In the genomic region with DNA sequence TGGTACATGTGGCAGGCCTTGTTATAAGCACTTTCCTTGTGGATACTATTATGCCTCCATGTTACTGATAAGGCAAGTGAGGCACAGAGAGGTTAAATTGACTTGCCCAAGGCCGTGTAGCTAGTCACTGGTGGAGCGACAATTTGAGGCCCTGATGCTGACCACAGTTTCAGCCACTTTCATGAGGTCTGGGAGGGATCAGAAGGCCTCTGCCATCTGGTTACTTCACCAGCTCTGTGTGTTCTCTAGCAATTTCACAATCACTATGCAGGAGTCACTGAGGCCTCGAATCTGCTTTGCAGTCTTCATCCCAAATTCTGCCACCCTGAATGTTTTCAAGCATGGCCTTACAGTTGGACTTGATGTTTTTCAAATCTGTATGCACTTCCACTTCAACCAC, we compare ENCODE assay signal across 1 cellular context.
TF ChIP-seq lines count a peak whose summit lies in the region.

No MANE protein-coding gene starts in this region.

TF ChIP-seq in GM12878, 131 proteins besides CTCF, POLR2A, EP300 and RAD21:
- TF ChIP-seq MXI1 (IDR thresholded peaks at IDR 0.05; ENCODE audit: low read depth, low read length) (no peak), IKZF1 (conservative IDR thresholded peaks at IDR 0.05) (no peak), FOXM1 (IDR thresholded peaks at IDR 0.05; ENCODE audit: low read depth, low read length) (no peak), MTA2 (IDR thresholded peaks at IDR 0.05; ENCODE audit: low read depth) (no peak), RCOR1 (conservative IDR thresholded peaks at IDR 0.05; ENCODE audit: low read depth, low read length) (no peak), IRF4 (IDR thresholded peaks at IDR 0.05; ENCODE audit: low read depth, low read length) (no peak), DPF2 (IDR thresholded peaks at IDR 0.05) (no peak), EGR1 (IDR thresholded peaks at IDR 0.05; ENCODE audit: borderline replicate concordance in 1 of 2, low read depth in 2 of 2, low read length in 2 of 2) (no peak), BACH1 (IDR thresholded peaks at IDR 0.05; ENCODE audit: borderline replicate concordance) (no peak), CHD2 (IDR thresholded peaks at IDR 0.05; ENCODE audit: borderline replicate concordance, low read depth, low read length) (no peak), RB1 (IDR thresholded peaks at IDR 0.05; ENCODE audit: borderline replicate concordance) (no peak)
- TF ChIP-seq, protein P1, sequence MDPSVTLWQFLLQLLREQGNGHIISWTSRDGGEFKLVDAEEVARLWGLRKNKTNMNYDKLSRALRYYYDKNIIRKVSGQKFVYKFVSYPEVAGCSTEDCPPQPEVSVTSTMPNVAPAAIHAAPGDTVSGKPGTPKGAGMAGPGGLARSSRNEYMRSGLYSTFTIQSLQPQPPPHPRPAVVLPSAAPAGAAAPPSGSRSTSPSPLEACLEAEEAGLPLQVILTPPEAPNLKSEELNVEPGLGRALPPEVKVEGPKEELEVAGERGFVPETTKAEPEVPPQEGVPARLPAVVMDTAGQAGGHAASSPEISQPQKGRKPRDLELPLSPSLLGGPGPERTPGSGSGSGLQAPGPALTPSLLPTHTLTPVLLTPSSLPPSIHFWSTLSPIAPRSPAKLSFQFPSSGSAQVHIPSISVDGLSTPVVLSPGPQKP (IDR thresholded peaks at IDR 0.05; ENCODE audit: low read depth, low read length), result no peak
- TF ChIP-seq, protein P2, sequence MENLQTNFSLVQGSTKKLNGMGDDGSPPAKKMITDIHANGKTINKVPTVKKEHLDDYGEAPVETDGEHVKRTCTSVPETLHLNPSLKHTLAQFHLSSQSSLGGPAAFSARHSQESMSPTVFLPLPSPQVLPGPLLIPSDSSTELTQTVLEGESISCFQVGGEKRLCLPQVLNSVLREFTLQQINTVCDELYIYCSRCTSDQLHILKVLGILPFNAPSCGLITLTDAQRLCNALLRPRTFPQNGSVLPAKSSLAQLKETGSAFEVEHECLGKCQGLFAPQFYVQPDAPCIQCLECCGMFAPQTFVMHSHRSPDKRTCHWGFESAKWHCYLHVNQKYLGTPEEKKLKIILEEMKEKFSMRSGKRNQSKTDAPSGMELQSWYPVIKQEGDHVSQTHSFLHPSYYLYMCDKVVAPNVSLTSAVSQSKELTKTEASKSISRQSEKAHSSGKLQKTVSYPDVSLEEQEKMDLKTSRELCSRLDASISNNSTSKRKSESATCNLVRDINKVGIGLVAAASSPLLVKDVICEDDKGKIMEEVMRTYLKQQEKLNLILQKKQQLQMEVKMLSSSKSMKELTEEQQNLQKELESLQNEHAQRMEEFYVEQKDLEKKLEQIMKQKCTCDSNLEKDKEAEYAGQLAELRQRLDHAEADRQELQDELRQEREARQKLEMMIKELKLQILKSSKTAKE (IDR thresholded peaks at IDR 0.05; ENCODE audit: low read depth, poor library complexity, severe bottlenecking), result no peak
